ENCODE assay signal across 20 cellular contexts in genomic region chr20:44624743-44625271, GRCh38.
"Had no signal": no experiment of that assay in that cellular context is flagged by ENCODE, and none has a peak within 500 bp of the region (broad histone marks: within the 10 kb centered on the region; RNA-seq: fewer than 3 reads in every experiment).

No MANE protein-coding gene starts in this region.

- H3K27me3 ChIP-seq: adrenal gland had no signal

- H3K9me3 ChIP-seq: adrenal gland had no signal

- H3K4me1 ChIP-seq: adrenal gland had no signal

- DNase-seq: activated CD4-positive, alpha-beta T cell treated with anti-CD3 and anti-CD28 coated beads for 4 hours; activated CD8-positive, alpha-beta T cell treated with anti-CD3 and anti-CD28 coated beads for 36 hours; activated gamma-delta T cell; activated naive CD4-positive, alpha-beta T cell treated with anti-CD3 and anti-CD28 coated beads, Interleukin-2, amount 10 ng/mL, durations not matched to agents 7 days and 5 days; activated naive CD8-positive, alpha-beta T cell treated with anti-CD3 and anti-CD28 coated beads, Interleukin-2, amount 10 ng/mL, durations not matched to agents 7 days and 5 days; activated T-cell treated with anti-CD3 and anti-CD28 coated beads, Interleukin-2, amount 50 U/mL, for 24 hours; adrenal gland; anterior cingulate cortex; Karpas-422; MM.1S; NCI-H1105 treated with DMSO at 0.1 percent for 48 hours; NCI-H1436 treated with DMSO at 0.1 percent for 48 hours; NCI-H187; NCI-H2081 treated with DMSO at 0.1 percent for 48 hours; NCI-H446; NCI-H524; PC-3; SIG-M5 had no signal

- H3K27ac ChIP-seq: adrenal gland had no signal

- FAIRE-seq: RCC 7860 had no signal

- H3K4me3 ChIP-seq: adrenal gland had no signal

- ATAC-seq: activated CD4-positive, CD25-positive, alpha-beta regulatory T cell treated with anti-CD3 and anti-CD28 coated beads, Interleukin-2, amount 50 U/mL, for 24 hours; activated CD8-positive, alpha-beta T cell treated with anti-CD3 and anti-CD28 coated beads for 36 hours; PC-3 had no signal

- H3K36me3 ChIP-seq: adrenal gland had no signal
